In genomic region chr9:136103651-136104487, GRCh38 we compare ENCODE assay signal across 1 cellular context.
TF ChIP-seq lines count a peak whose summit lies in the region.

No MANE protein-coding gene starts in this region.

TF ChIP-seq in HepG2, 621 proteins besides CTCF, POLR2A, EP300 and RAD21:
- TF ChIP-seq MYC (CRISPR knock-in tag; IDR thresholded peaks at IDR 0.05; ENCODE audit: borderline replicate concordance) (0 out of 2 replicates have a peak, but pooled peaks have one; percentile 15), CENPBD1 (CRISPR knock-in tag; IDR thresholded peaks at IDR 0.05; ENCODE audit: borderline replicate concordance, low read depth) (no peak), FOXO4 (CRISPR knock-in tag; conservative IDR thresholded peaks at IDR 0.05) (0 out of 2 replicates have a peak, but pooled peaks have one; percentile 25)
TF ChIP-seq in HepG2: peak in this region for 2.
